ENCODE assay signal across 9 cellular contexts in the genomic region with DNA sequence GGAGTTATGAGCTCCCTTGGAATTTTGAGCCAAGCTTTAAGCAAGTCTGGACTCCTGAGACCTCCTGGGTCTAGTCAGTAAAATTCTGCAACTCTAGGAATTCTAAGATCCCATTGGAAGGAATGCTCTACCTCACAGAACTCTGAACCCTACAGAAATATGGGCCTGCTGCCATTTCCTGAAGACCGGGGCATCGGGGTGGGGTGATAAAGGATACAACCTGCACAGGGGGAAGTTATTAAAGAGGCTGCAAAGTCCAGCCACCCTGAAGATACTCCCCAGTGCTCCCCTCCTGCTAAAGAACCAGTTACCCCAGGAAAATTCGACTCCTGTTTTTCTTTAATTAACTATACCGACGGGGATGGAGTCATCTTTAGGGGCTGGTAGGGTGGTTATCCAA. TPM values are rescaled to one million over a fixed set of nuclear protein-coding genes. Genes with fewer than 3 reads are reported as not detected.
DNase-seq lines count a peak whose midpoint lies in the region; ATAC-seq and TF ChIP-seq lines count a peak whose summit lies in the region.
"Had no signal": no experiment of that assay in that cellular context is flagged by ENCODE, and none has a peak within 500 bp of the region (broad histone marks: within the 10 kb centered on the region; RNA-seq: fewer than 3 reads in every experiment).

No MANE protein-coding gene starts in this region.

- H3K4me2 ChIP-seq in SK-N-SH (peak overlapping the region; percentile 98), hepatocyte (peak overlapping the region; percentile 68)

- no peak for TF ChIP-seq CTCF in SK-N-SH (IDR thresholded peaks at IDR 0.05)
- TF ChIP-seq CTCF in hepatocyte (IDR thresholded peaks at IDR 0.05; ENCODE audit: poor library complexity), result no peak
- no peak for TF ChIP-seq CTCF in tibial artery (IDR thresholded peaks at IDR 0.05)

- H4K20me1 ChIP-seq in SK-N-SH (ENCODE audit: insufficient read depth), result peaks cover 18% of the 10 kb centered on the region
- H4K20me1 ChIP-seq in hepatocyte (ENCODE audit: insufficient read depth, poor library complexity, severe bottlenecking), result peaks cover 6% of the 10 kb centered on the region

- no peak for ATAC-seq in SK-N-SH treated with all-trans-retinoic acid at 6 μM for 48 hours
- no peak for ATAC-seq in stimulated activated effector memory CD8-positive, alpha-beta T cell treated with anti-CD3 and anti-CD28 coated beads, Interleukin-12 subunit alpha, Interleukin-12 subunit beta, amount 100 ng/mL, for 72 hours
- ATAC-seq: effector memory CD8-positive, alpha-beta T cell had no signal

- no peaks in the 10 kb centered on the region for H3K9me3 Mint-ChIP-seq in stimulated activated effector memory CD8-positive, alpha-beta T cell treated with anti-CD3 and anti-CD28 coated beads, Interleukin-12 subunit alpha, Interleukin-12 subunit beta, amount 100 ng/mL, for 72 hours
- H3K9me3 Mint-ChIP-seq: effector memory CD8-positive, alpha-beta T cell had no signal

- H3K36me3 ChIP-seq in SK-N-SH (replicated peaks in 1 of 2; ENCODE audit: control insufficient read depth in 1 of 2, insufficient read depth in 2 of 2, low read length in 1 of 2) (peaks cover 2 to 9% of the 10 kb centered on the region in 2 experiments), hepatocyte (replicated peaks; ENCODE audit: insufficient read depth, low read depth) (no peaks in the 10 kb centered on the region), tibial artery (peaks cover 0 to 9% (median 0%) of the 10 kb centered on the region in 3 donors)

- H3K4me3 ChIP-seq in SK-N-SH (ENCODE audit: low read depth in 2 of 2, low read length in 1 of 2), result peak overlapping the region; percentile 44 to 98; a peak in 3 of 4 replicates
- H3K4me3 ChIP-seq in hepatocyte, result no peak overlapping the region
- H3K4me3 ChIP-seq in tibial artery, result peak overlapping the region; percentile 80 to 83

- WGBS in SK-N-SH (ENCODE audit: low lambda C conversion rate), result 47% methylated on average over 5 of the region's 5 CpGs
- 85% methylated on average over 5 of the region's 5 CpGs for WGBS in hepatocyte (ENCODE audit: low lambda C conversion rate, missing lambda C conversion rate)

- H3K27me3 ChIP-seq in SK-N-SH (ENCODE audit: insufficient read depth) (no peaks in the 10 kb centered on the region), hepatocyte (no peaks in the 10 kb centered on the region), tibial artery (no peaks in the 10 kb centered on the region)

- peaks cover 52% of the 10 kb centered on the region for H3K79me2 ChIP-seq in SK-N-SH (ENCODE audit: insufficient read depth)
- peaks cover 41% of the 10 kb centered on the region for H3K79me2 ChIP-seq in hepatocyte

- H3F3A ChIP-seq in SK-N-SH (replicated peaks; ENCODE audit: insufficient read depth), result peaks cover 18% of the 10 kb centered on the region

- H3K27ac Mint-ChIP-seq in stimulated activated effector memory CD8-positive, alpha-beta T cell treated with anti-CD3 and anti-CD28 coated beads, Interleukin-12 subunit alpha, Interleukin-12 subunit beta, amount 100 ng/mL, for 72 hours, result no peak overlapping the region

- CTCF ChIA-PET in SK-N-SH (lab: Yijun Ruan, JAX), result interaction anchor here (0.8 to 1.7 kb wide), 3 partner anchors 11 to 158 kb away, joined by 3 to 7 read pairs (median 3); no protein-coding TSS in a partner anchor

- peaks cover 9 to 25% of the 10 kb centered on the region in 2 experiments; a peak in 3 of 4 replicates for H3K4me1 ChIP-seq in SK-N-SH (ENCODE audit: control insufficient read depth in 1 of 2, insufficient read depth in 2 of 2, low read depth in 1 of 2, low read length in 1 of 2)
- H3K4me1 ChIP-seq in hepatocyte (ENCODE audit: insufficient read depth), result peaks cover 9% of the 10 kb centered on the region
- H3K4me1 ChIP-seq in tibial artery, result peaks cover 0 to 32% (median 27%) of the 10 kb centered on the region in 4 donors

- DNase-seq in SK-N-SH (no peak), hepatocyte (ENCODE audit: low spot score) (no peak), tibial artery (no peak), ureter (ENCODE audit: low spot score) (no peak)
- no peak for DNase-seq in stimulated activated effector memory CD8-positive, alpha-beta T cell treated with anti-CD3 and anti-CD28 coated beads, Interleukin-12 subunit alpha, Interleukin-12 subunit beta, amount 100 ng/mL, for 72 hours (ENCODE audit: low spot score in 2 of 2)
- DNase-seq: activated CD8-positive, alpha-beta memory T cell treated with anti-CD3 and anti-CD28 coated beads for 24 hours; effector memory CD8-positive, alpha-beta T cell; stimulated activated naive CD4-positive, alpha-beta T cell had no signal

- H2AFZ ChIP-seq in SK-N-SH (ENCODE audit: low read depth), result no peak overlapping the region
- H2AFZ ChIP-seq in hepatocyte, result no peak overlapping the region

- no peak overlapping the region for H3K4me3 Mint-ChIP-seq in stimulated activated effector memory CD8-positive, alpha-beta T cell treated with anti-CD3 and anti-CD28 coated beads, Interleukin-12 subunit alpha, Interleukin-12 subunit beta, amount 100 ng/mL, for 72 hours

- no peak overlapping the region for H3K9ac ChIP-seq in SK-N-SH

- H3K9me3 ChIP-seq in SK-N-SH (no peaks in the 10 kb centered on the region), hepatocyte (ENCODE audit: low read depth) (no peaks in the 10 kb centered on the region), tibial artery (no peaks in the 10 kb centered on the region)

- no peak for TF ChIP-seq EP300 in SK-N-SH (IDR thresholded peaks at IDR 0.05; ENCODE audit: borderline replicate concordance in 1 of 2, low read depth in 1 of 2, low read length in 1 of 2)

- intact Hi-C loops in tibial artery (cut with DNase I; ENCODE audit: low total_unique reads), result no loop called here

- H3K9me2 ChIP-seq in SK-N-SH (no peaks in the 10 kb centered on the region), hepatocyte (replicated peaks; ENCODE audit: insufficient read depth) (no peaks in the 10 kb centered on the region)

- TF ChIP-seq RAD21 in SK-N-SH (IDR thresholded peaks at IDR 0.05; ENCODE audit: low read length), result no peak

- H3K4me1 Mint-ChIP-seq in stimulated activated effector memory CD8-positive, alpha-beta T cell treated with anti-CD3 and anti-CD28 coated beads, Interleukin-12 subunit alpha, Interleukin-12 subunit beta, amount 100 ng/mL, for 72 hours, result peaks cover 65% of the 10 kb centered on the region

- peak overlapping the region; percentile 69 to 83 for H3K27ac ChIP-seq in SK-N-SH (ENCODE audit: low read depth in 2 of 2, low read length in 1 of 2)
- peak overlapping the region; percentile 67 for H3K27ac ChIP-seq in hepatocyte
- H3K27ac ChIP-seq in tibial artery, result peak overlapping the region in 1 of 2 donors; percentile 84

- peaks cover 91% of the 10 kb centered on the region for H3K36me3 Mint-ChIP-seq in stimulated activated effector memory CD8-positive, alpha-beta T cell treated with anti-CD3 and anti-CD28 coated beads, Interleukin-12 subunit alpha, Interleukin-12 subunit beta, amount 100 ng/mL, for 72 hours

- POLR2A ChIA-PET in SK-N-SH (lab: Yijun Ruan, JAX), result no interaction called here

TF ChIP-seq in SK-N-SH, 30 proteins besides CTCF, POLR2A, EP300 and RAD21 (continues in another document):
- TF ChIP-seq TAF1 (IDR thresholded peaks at IDR 0.05; ENCODE audit: borderline replicate concordance, low read depth, low read length), result no peak
- no peak for TF ChIP-seq JUND (IDR thresholded peaks at IDR 0.05)
- TF ChIP-seq CHD2 (IDR thresholded peaks at IDR 0.05; ENCODE audit: low read length, partially characterized antibody), result no peak
- TF ChIP-seq RCOR1 (IDR thresholded peaks at IDR 0.05; ENCODE audit: low read length), result no peak
- TF ChIP-seq NFIC (IDR thresholded peaks at IDR 0.05; ENCODE audit: borderline replicate concordance), result no peak
- no peak for TF ChIP-seq SIN3A (IDR thresholded peaks at IDR 0.05; ENCODE audit: borderline replicate concordance, low read depth, low read length)
- no peak for TF ChIP-seq NRF1 (IDR thresholded peaks at IDR 0.05; ENCODE audit: low read depth, low read length)
- no peak for TF ChIP-seq GABPA (IDR thresholded peaks at IDR 0.05; ENCODE audit: low read depth)

TF ChIP-seq in SK-N-SH treated with all-trans-retinoic acid at 6 μM for 48 hours, 23 proteins besides CTCF, POLR2A, EP300 and RAD21:
- TF ChIP-seq RARB (CRISPR knock-in tag; IDR thresholded peaks at IDR 0.05) (no peak), PPARA (CRISPR knock-in tag; IDR thresholded peaks at IDR 0.05; ENCODE audit: borderline replicate concordance) (no peak), ZNF8 (CRISPR knock-in tag; IDR thresholded peaks at IDR 0.05) (no peak), ZNF565 (CRISPR knock-in tag; conservative IDR thresholded peaks at IDR 0.05; ENCODE audit: low read depth) (no peak), ZNF70 (CRISPR knock-in tag; IDR thresholded peaks at IDR 0.05) (no peak), TCF4 (CRISPR knock-in tag; IDR thresholded peaks at IDR 0.05; ENCODE audit: borderline replicate concordance) (no peak)

RNA-seq across cellular contexts. Expression of gene PPP1R37, which starts 2.4 kb away (rescaled TPM):
- polyA plus RNA-seq in SK-N-SH (2012; rRNA removed), result 19.3 and 24.4 TPM in 2 replicates
- 9.4 and 14.2 TPM in 2 replicates for polyA plus RNA-seq in SK-N-SH (2012; cell fraction: cytosol; rRNA removed)
- 53.9 and 70.9 TPM in 2 replicates for polyA plus RNA-seq in SK-N-SH (2012; cell fraction: nucleus; rRNA removed)
- total RNA-seq in hepatocyte, result 28.1 and 30.8 TPM in 2 replicates
- 14.0 and 15.2 TPM in 2 replicates for polyA plus RNA-seq in hepatocyte
- 89.3 TPM for total RNA-seq in ureter

RNA-seq across cellular contexts. Expression of gene GEMIN7, which starts 11.5 kb away (rescaled TPM):
- polyA plus RNA-seq in SK-N-SH (2012; rRNA removed), result 24.2 and 28.7 TPM in 2 replicates
- 14.5 and 19.1 TPM in 2 replicates for polyA plus RNA-seq in SK-N-SH (2012; cell fraction: cytosol; rRNA removed)
- 16.1 and 16.5 TPM in 2 replicates for polyA plus RNA-seq in SK-N-SH (2012; cell fraction: nucleus; rRNA removed)
- total RNA-seq in hepatocyte, result 48.8 and 50.7 TPM in 2 replicates
- 55.3 and 69.0 TPM in 2 replicates for polyA plus RNA-seq in hepatocyte
- total RNA-seq in ureter, result 19.9 TPM

RNA-seq across cellular contexts. Expression of gene ZNF296, which starts 14.3 kb away (rescaled TPM):
- polyA plus RNA-seq in SK-N-SH (2012; rRNA removed) (0.16 and 0.21 TPM in 2 replicates), hepatocyte (1.2 TPM in 1 of 2 replicates, not detected in the other)
- 0.06 and 0.12 TPM in 2 replicates for polyA plus RNA-seq in SK-N-SH (2012; cell fraction: cytosol; rRNA removed)
- 2.1 and 2.8 TPM in 2 replicates for polyA plus RNA-seq in SK-N-SH (2012; cell fraction: nucleus; rRNA removed)
- total RNA-seq in hepatocyte (0.52 TPM in 1 of 2 replicates, not detected in the other), ureter (5.1 TPM)

RNA-seq across cellular contexts. Expression of gene CLASRP, which starts 51.8 kb away (rescaled TPM):
- polyA plus RNA-seq in SK-N-SH (2012; rRNA removed), result 53.8 and 54.8 TPM in 2 replicates
- polyA plus RNA-seq in SK-N-SH (2012; cell fraction: cytosol; rRNA removed), result 17.8 and 18.8 TPM in 2 replicates
- polyA plus RNA-seq in SK-N-SH (2012; cell fraction: nucleus; rRNA removed), result 283 and 291 TPM in 2 replicates
- 32.3 and 56.2 TPM in 2 replicates for total RNA-seq in hepatocyte
- polyA plus RNA-seq in hepatocyte, result 45.8 and 74.5 TPM in 2 replicates
- total RNA-seq in ureter, result 128 TPM
